ENCODE assay signal across 8 cellular contexts in genomic region chr2:147082850-147083522, GRCh38.
DNase-seq lines count a peak whose midpoint lies in the region; ATAC-seq and TF ChIP-seq lines count a peak whose summit lies in the region.

No MANE protein-coding gene starts in this region.

- TF ChIP-seq POLR2A in uterus (IDR thresholded peaks at IDR 0.05), result no peak

- no peak overlapping the region for H3K27ac ChIP-seq in uterus

- H3K27me3 ChIP-seq in uterus, result no peaks in the 10 kb centered on the region

- H3K4me3 ChIP-seq in fibroblast of the aortic adventitia (ENCODE audit: low read depth, low read length), result no peak overlapping the region
- H3K4me3 ChIP-seq in uterus, result no peak overlapping the region

- no peaks in the 10 kb centered on the region for H3K4me1 ChIP-seq in uterus

- intact Hi-C loops in uterus (cut with DNase I; ENCODE audit: low total_unique reads), result no loop called here

- DNase-seq in DMS 273 treated with DMSO at 0.1 percent for 48 hours (lab: John Stamatoyannopoulos, UW), result peak; percentile 11
- peak; percentile 73 for DNase-seq in NCI-H82 (lab: John Stamatoyannopoulos, UW)
- peak; percentile 52 for DNase-seq in activated T-cell treated with anti-CD3 and anti-CD28 coated beads for 4 hours
- peak; percentile 87 for DNase-seq in fibroblast of the aortic adventitia (ENCODE audit: low read depth)
- peak; percentile 45 for DNase-seq in non-pigmented ciliary epithelial cell (ENCODE audit: low read depth)
- peak; percentile 16 to 45 for DNase-seq in uterus

- no peaks in the 10 kb centered on the region for H3K36me3 ChIP-seq in uterus

- TF ChIP-seq CTCF in fibroblast of the aortic adventitia (IDR thresholded peaks at IDR 0.05; ENCODE audit: insufficient read depth, low read length) (peak; percentile 94), uterus (IDR thresholded peaks at IDR 0.05) (peak; percentile 59 to 73 (median 67))

- peak; percentile 95 for ATAC-seq in GM19395 (IDR thresholded peaks at IDR 0.05; ENCODE audit: unreplicated experiment)
- ATAC-seq in HG03460 (IDR thresholded peaks at IDR 0.05; ENCODE audit: unreplicated experiment), result peak; percentile 66

- no peaks in the 10 kb centered on the region for H3K9me3 ChIP-seq in uterus

Comparison
In these comparisons a context has a peak if more than half of its experiments do, and no peak if none do; other contexts are left out.
1. DNase-seq: peak in every context shown above with its lines; median percentile 87 in fibroblast of the aortic adventitia; 73 in NCI-H82; 52 in activated T-cell treated with anti-CD3 and anti-CD28 coated beads for 4 hours; 45 in non-pigmented ciliary epithelial cell; 30 in uterus; 11 in DMS 273 treated with DMSO at 0.1 percent for 48 hours.